Comparison of ENCODE assay signal across 11 cellular contexts in genomic region chr7:77460057-77460486, GRCh38. TPM values are rescaled to one million over a fixed set of nuclear protein-coding genes. Genes with fewer than 3 reads are reported as not detected.
DNase-seq lines count a peak whose midpoint lies in the region; ATAC-seq and TF ChIP-seq lines count a peak whose summit lies in the region.
"Had no signal": no experiment of that assay in that cellular context is flagged by ENCODE, and none has a peak within 500 bp of the region (broad histone marks: within the 10 kb centered on the region; RNA-seq: fewer than 3 reads in every experiment).

No MANE protein-coding gene starts in this region.

- WGBS in IMR-90 (ENCODE audit: extremely low coverage in 2 of 2, insufficient read length in 1 of 2), 2 experiments = no CpG with 5 or more reads among the region's 3 CpGs
- 29% methylated on average over 3 of the region's 3 CpGs for WGBS in hepatocyte (ENCODE audit: low lambda C conversion rate, missing lambda C conversion rate)
- WGBS in heart left ventricle, 4 donors = 47 to 52% (median 50%) methylated on average over 3 of the region's 3 CpGs

- no peak overlapping the region for H2BK20ac ChIP-seq in IMR-90 (ENCODE audit: low read depth, low read length)

- TF ChIP-seq RAD21 in IMR-90 (IDR thresholded peaks at IDR 0.05; ENCODE audit: low read length) = no peak

- H3K56ac ChIP-seq in IMR-90 (ENCODE audit: extremely low read depth, insufficient read depth, low read length) = no peak overlapping the region

- dilution Hi-C loops in IMR-90 (cut with HindIII; ENCODE audit: low sequenced_read_pairs, unreplicated experiment) = no loop called here

- H3K9me1 ChIP-seq in IMR-90 (ENCODE audit: insufficient read depth, low read length) = peaks cover 3% of the 10 kb centered on the region

- H3K36me3 ChIP-seq in A673 (ENCODE audit: insufficient read depth, low read length, poor library complexity, severe bottlenecking) = no peaks in the 10 kb centered on the region
- no peaks in the 10 kb centered on the region for H3K36me3 ChIP-seq in IMR-90 (ENCODE audit: control insufficient read depth, insufficient read depth, low read length)
- no peaks in the 10 kb centered on the region for H3K36me3 ChIP-seq in Peyer's patch
- no peaks in the 10 kb centered on the region for H3K36me3 ChIP-seq in hepatocyte (replicated peaks; ENCODE audit: insufficient read depth, low read depth)
- H3K36me3 ChIP-seq in heart left ventricle = no peaks in the 10 kb centered on the region

- ATAC-seq in IMR-90 (ENCODE audit: low read depth) (no peak), heart left ventricle (no peak), GM18517 (IDR thresholded peaks at IDR 0.05; ENCODE audit: unreplicated experiment) (no peak)
- ATAC-seq: activated CD4-positive, CD25-positive, alpha-beta regulatory T cell treated with anti-CD3 and anti-CD28 coated beads, Interleukin-2, amount 50 U/mL, for 24 hours had no signal

- H3K79me1 ChIP-seq in IMR-90 (ENCODE audit: low read depth in 1 of 2, low read length in 2 of 2) = no peaks in the 10 kb centered on the region

- no peak overlapping the region for H3K4ac ChIP-seq in IMR-90 (ENCODE audit: low read depth, low read length)

- no peaks in the 10 kb centered on the region for H3K9me3 ChIP-seq in A673 (ENCODE audit: low read depth, low read length, poor library complexity, severe bottlenecking)
- no peaks in the 10 kb centered on the region for H3K9me3 ChIP-seq in IMR-90 (ENCODE audit: control insufficient read depth, insufficient read depth, low read length)
- H3K9me3 ChIP-seq in Peyer's patch = no peaks in the 10 kb centered on the region
- H3K9me3 ChIP-seq in hepatocyte (ENCODE audit: low read depth) = no peaks in the 10 kb centered on the region
- H3K9me3 ChIP-seq in heart left ventricle = no peaks in the 10 kb centered on the region

- H2BK15ac ChIP-seq in IMR-90 (ENCODE audit: low read depth, low read length) = no peak overlapping the region

- no peak overlapping the region for H3K9ac ChIP-seq in IMR-90 (ENCODE audit: low read depth, low read length)

- BruUV-seq in A673 (replicated peaks; lab: Mats Ljungman, UMichigan) = no TSS peak
- no TSS peak for BruUV-seq in IMR-90 (replicated peaks; lab: Mats Ljungman, UMichigan)

- TF ChIP-seq POLR2A in IMR-90 (IDR thresholded peaks at IDR 0.05; ENCODE audit: low read depth, low read length) (no peak), Peyer's patch (IDR thresholded peaks at IDR 0.05) (no peak), heart left ventricle (IDR thresholded peaks at IDR 0.05) (no peak)

- POLR2A ChIA-PET in A673 (lab: Charles Lee; ENCODE audit: low non-redundant PET) = no interaction called here
- POLR2A ChIA-PET in IMR-90 (lab: Charles Lee; ENCODE audit: unreplicated experiment) = no interaction called here

- CTCF ChIA-PET in A673 (lab: Charles Lee) = no interaction called here
- CTCF ChIA-PET in IMR-90 (lab: Yijun Ruan, JAX) = no interaction called here

- H4K91ac ChIP-seq in IMR-90 (ENCODE audit: insufficient read depth, low read depth, low read length) = no peak overlapping the region

- H2AK5ac ChIP-seq in IMR-90 (ENCODE audit: low read depth, low read length) = no peak overlapping the region; the same call in 1 of the 2 replicates

- H2AK9ac ChIP-seq in IMR-90 (replicated peaks; ENCODE audit: low read depth, low read length, poor library complexity) = no peak overlapping the region

- H3K4me3 ChIP-seq in A673 (ENCODE audit: low read depth, low read length, poor library complexity, severe bottlenecking) (no peak overlapping the region), IMR-90 (ENCODE audit: insufficient read depth, low read depth, low read length) (no peak overlapping the region), Peyer's patch (no peak overlapping the region), hepatocyte (no peak overlapping the region), heart left ventricle (no peak overlapping the region), dorsolateral prefrontal cortex (no peak overlapping the region)

- H3K4me1 ChIP-seq in A673 (ENCODE audit: insufficient read depth, low read length, poor library complexity, severe bottlenecking) = no peaks in the 10 kb centered on the region
- peaks cover 2% of the 10 kb centered on the region for H3K4me1 ChIP-seq in IMR-90 (ENCODE audit: control insufficient read depth, insufficient read depth, low read length)
- H3K4me1 ChIP-seq in Peyer's patch = no peaks in the 10 kb centered on the region
- H3K4me1 ChIP-seq in hepatocyte (ENCODE audit: insufficient read depth) = no peaks in the 10 kb centered on the region
- H3K4me1 ChIP-seq in heart left ventricle = peaks cover 0 to 38% (median 0%) of the 10 kb centered on the region in 12 donors

- H3K18ac ChIP-seq in IMR-90 (ENCODE audit: low read depth, low read length) = no peak overlapping the region

- H2AFZ ChIP-seq in IMR-90 (replicated peaks; ENCODE audit: low read length, poor library complexity) = no peak overlapping the region
- H2AFZ ChIP-seq in hepatocyte = no peak overlapping the region

- no peak overlapping the region for H4K8ac ChIP-seq in IMR-90 (ENCODE audit: low read depth in 2 of 2, low read length in 2 of 2)

- H3K79me2 ChIP-seq in hepatocyte = no peaks in the 10 kb centered on the region

- H3K27ac ChIP-seq in A673 (ENCODE audit: low read depth, low read length, poor library complexity, severe bottlenecking) (no peak overlapping the region), IMR-90 (ENCODE audit: insufficient read depth, low read length) (no peak overlapping the region), Peyer's patch (no peak overlapping the region), hepatocyte (no peak overlapping the region), heart left ventricle (no peak overlapping the region), dorsolateral prefrontal cortex (no peak overlapping the region)

- no peak overlapping the region for H3K14ac ChIP-seq in IMR-90 (replicated peaks; ENCODE audit: low read depth, low read length)

- in situ Hi-C loops in IMR-90 (cut with MboI; ENCODE audit: low sequenced_read_pairs) = no loop called here

- H2BK5ac ChIP-seq in IMR-90 (ENCODE audit: low read depth, low read length, poor library complexity, severe bottlenecking) = no peak overlapping the region

- intact Hi-C loops in A673 (cut with micrococcal nuclease; ENCODE audit: unreplicated experiment) (no loop called here), IMR-90 (cut with micrococcal nuclease) (no loop called here), heart left ventricle (cut with DNase I) (no loop called here), dorsolateral prefrontal cortex (cut with DNase I) (no loop called here)

- H3K9me2 ChIP-seq in hepatocyte (replicated peaks; ENCODE audit: insufficient read depth) = no peaks in the 10 kb centered on the region

- H3K4me2 ChIP-seq in IMR-90 (ENCODE audit: low read depth, low read length) (no peak overlapping the region), hepatocyte (no peak overlapping the region)

- TF ChIP-seq CTCF in A673 (conservative IDR thresholded peaks at IDR 0.05; ENCODE audit: low read depth, low read length) (0 out of 2 replicates have a peak, but pooled peaks have one; percentile 11), IMR-90 (conservative IDR thresholded peaks at IDR 0.05; ENCODE audit: low read depth, low read length) (0 out of 2 replicates have a peak, but pooled peaks have one; percentile 6), Peyer's patch (IDR thresholded peaks at IDR 0.05) (peak in 4 of 6 experiments; percentile 20 to 66 (median 64)), hepatocyte (IDR thresholded peaks at IDR 0.05; ENCODE audit: poor library complexity) (peak; percentile 40), heart left ventricle (IDR thresholded peaks at IDR 0.05) (peak in 3 of 12 donors; percentile 9 to 24 (median 13)), dorsolateral prefrontal cortex (IDR thresholded peaks at IDR 0.05 in 54 of 56, conservative IDR thresholded peaks at IDR 0.05 in 2 of 56; ENCODE audit: low read depth in 1 of 56, partially characterized antibody in 56 of 56) (no peak)

- no peaks in the 10 kb centered on the region for H3K27me3 ChIP-seq in A673 (replicated peaks; ENCODE audit: insufficient read depth, low read depth, low read length, poor library complexity)
- no peaks in the 10 kb centered on the region for H3K27me3 ChIP-seq in IMR-90 (ENCODE audit: control insufficient read depth, insufficient read depth, low read length)
- no peaks in the 10 kb centered on the region for H3K27me3 ChIP-seq in Peyer's patch
- no peaks in the 10 kb centered on the region for H3K27me3 ChIP-seq in hepatocyte
- H3K27me3 ChIP-seq in heart left ventricle = no peaks in the 10 kb centered on the region
- H3K27me3 ChIP-seq in dorsolateral prefrontal cortex = no peaks in the 10 kb centered on the region

- H2BK120ac ChIP-seq in IMR-90 (ENCODE audit: low read depth, low read length) = no peak overlapping the region

- H3K23ac ChIP-seq in IMR-90 (ENCODE audit: low read depth, low read length) = no peak overlapping the region

- H4K20me1 ChIP-seq in IMR-90 (ENCODE audit: insufficient read depth, low read length) (no peaks in the 10 kb centered on the region), hepatocyte (ENCODE audit: insufficient read depth, poor library complexity, severe bottlenecking) (no peaks in the 10 kb centered on the region)

- DNase-seq in A673 (ENCODE audit: low spot score) = no peak
- DNase-seq in IMR-90 = no peak
- no peak for DNase-seq in Peyer's patch
- no peak for DNase-seq in hepatocyte (ENCODE audit: low spot score)
- DNase-seq in cortex of kidney (lab: John Stamatoyannopoulos, UW) = no peak
- DNase-seq in heart left ventricle = no peak
- no peak for DNase-seq in dorsolateral prefrontal cortex
- DNase-seq: effector memory CD4-positive, alpha-beta T cell; EL had no signal

- H4K5ac ChIP-seq in IMR-90 (ENCODE audit: low read depth, low read length) = no peak overlapping the region

TF ChIP-seq in IMR-90, 13 proteins besides CTCF, POLR2A, EP300 and RAD21:
- no peak for TF ChIP-seq SMC3 (IDR thresholded peaks at IDR 0.05; ENCODE audit: low read depth, low read length)
- TF ChIP-seq RFX5 (IDR thresholded peaks at IDR 0.05; ENCODE audit: low read depth, low read length) = no peak
- no peak for TF ChIP-seq NFE2L2 (IDR thresholded peaks at IDR 0.05; ENCODE audit: low read depth, low read length)
- TF ChIP-seq FOS (IDR thresholded peaks at IDR 0.05; ENCODE audit: low read depth, low read length) = no peak
- TF ChIP-seq CHD1 (IDR thresholded peaks at IDR 0.05; ENCODE audit: low read depth, low read length) = no peak

RNA-seq across cellular contexts. Expression of gene GSAP, which starts 43.9 kb away (rescaled TPM):
- total RNA-seq in A673 (2021) (0.15 TPM in 2 replicates), IMR-90 (2012; rRNA removed) (1.8 and 1.9 TPM in 2 replicates), Peyer's patch (10 to 100 TPM in 3 of 4 donors, 1 to 10 TPM in 1; 6.8 to 70.1 (median 28.7) TPM), hepatocyte (11.1 and 16.3 TPM in 2 replicates), heart left ventricle (10 to 100 TPM in 2 of 9 donors, 1 to 10 TPM in 7; 4.9 to 24.9 (median 6.5) TPM), dorsolateral prefrontal cortex (10 to 100 TPM; 13.6 to 37.9 (median 23.4) TPM)
- polyA plus RNA-seq in IMR-90 (2012; rRNA removed) (1.0 and 1.6 TPM in 2 replicates), hepatocyte (9.3 and 9.9 TPM in 2 replicates), heart left ventricle (1 to 10 TPM; 1.7 to 7.0 TPM)
- 0.43 and 0.59 TPM in 2 replicates for polyA plus RNA-seq in IMR-90 (2012; cell fraction: cytosol; rRNA removed)
- 1.4 and 17.7 TPM in 2 replicates for polyA plus RNA-seq in IMR-90 (2012; cell fraction: nucleus; rRNA removed; ENCODE audit: low replicate concordance)

Comparison
In these comparisons a context has a peak if more than half of its experiments do, and no peak if none do; other contexts are left out.
1. CTCF ChIP-seq: peak in A673 (single experiment), IMR-90 (single experiment), Peyer's patch (4 of 6) and hepatocyte (single experiment); none in dorsolateral prefrontal cortex (0 of 56).